In genomic region chr7:79282051-79282694, GRCh38 we compare ENCODE assay signal across 8 cellular contexts.
A peak's percentile ranks its signal among the peaks of the same experiment; 100 is the strongest.
DNase-seq lines count a peak whose midpoint lies in the region; ATAC-seq and TF ChIP-seq lines count a peak whose summit lies in the region.

No MANE protein-coding gene starts in this region.

- in situ Hi-C loops in G401 (cut with HindIII; ENCODE audit: low sequenced_read_pairs), result no loop called here

- peak overlapping the region; percentile 89 for H3K27ac Mint-ChIP-seq in osteocyte (ENCODE audit: unreplicated experiment)
- no peak overlapping the region for H3K27ac Mint-ChIP-seq in stimulated activated memory B cell treated with anti-CD40 and anti-IgM and Interleukin-4, amounts not matched to agents 10 μg/mL and 1 μg/mL and 100 μg/mL, for 72 hours

- H3K36me3 Mint-ChIP-seq in osteocyte (ENCODE audit: unreplicated experiment), result no peaks in the 10 kb centered on the region
- no peaks in the 10 kb centered on the region for H3K36me3 Mint-ChIP-seq in stimulated activated memory B cell treated with anti-CD40 and anti-IgM and Interleukin-4, amounts not matched to agents 10 μg/mL and 1 μg/mL and 100 μg/mL, for 72 hours

- TF ChIP-seq CTCF in epithelial cell of esophagus (IDR thresholded peaks at IDR 0.05; ENCODE audit: insufficient read depth, low read depth, low read length, missing control alignments) (peak; percentile 62), osteocyte (IDR thresholded peaks at IDR 0.05) (peak; percentile 69)

- H3K4me3 Mint-ChIP-seq in osteocyte (ENCODE audit: unreplicated experiment), result peak overlapping the region; percentile 53
- no peak overlapping the region for H3K4me3 Mint-ChIP-seq in stimulated activated memory B cell treated with anti-CD40 and anti-IgM and Interleukin-4, amounts not matched to agents 10 μg/mL and 1 μg/mL and 100 μg/mL, for 72 hours

- peaks cover 40% of the 10 kb centered on the region for H3K4me1 Mint-ChIP-seq in osteocyte (ENCODE audit: unreplicated experiment)
- no peaks in the 10 kb centered on the region for H3K4me1 Mint-ChIP-seq in stimulated activated memory B cell treated with anti-CD40 and anti-IgM and Interleukin-4, amounts not matched to agents 10 μg/mL and 1 μg/mL and 100 μg/mL, for 72 hours

- H3K9me3 Mint-ChIP-seq in osteocyte (ENCODE audit: unreplicated experiment), result no peaks in the 10 kb centered on the region
- H3K9me3 Mint-ChIP-seq in stimulated activated memory B cell treated with anti-CD40 and anti-IgM and Interleukin-4, amounts not matched to agents 10 μg/mL and 1 μg/mL and 100 μg/mL, for 72 hours, result no peaks in the 10 kb centered on the region

- H3K4me3 ChIP-seq in epithelial cell of esophagus (ENCODE audit: low read length), result no peak overlapping the region

- ATAC-seq in HG02759 (IDR thresholded peaks at IDR 0.05; ENCODE audit: unreplicated experiment) (no peak), GM18873 (IDR thresholded peaks at IDR 0.05; ENCODE audit: low FRiP score, unreplicated experiment) (no peak)
- ATAC-seq in stimulated activated memory B cell treated with anti-CD40 and anti-IgM and Interleukin-4, amounts not matched to agents 10 μg/mL and 1 μg/mL and 100 μg/mL, for 72 hours, result no peak

- DNase-seq in G401 (ENCODE audit: low spot score), result peak; percentile 87
- DNase-seq in NCI-H82 treated with DMSO at 0.1 percent for 48 hours (lab: John Stamatoyannopoulos, UW; ENCODE audit: unreplicated experiment), result peak; percentile 20
- DNase-seq in epithelial cell of esophagus (ENCODE audit: low read depth), result peak; percentile 75
- DNase-seq in osteocyte (ENCODE audit: extremely low spot score, unreplicated experiment), result no peak
- DNase-seq in central memory CD4-positive, alpha-beta T cell, result no peak

- no peaks in the 10 kb centered on the region for H3K27me3 Mint-ChIP-seq in osteocyte (ENCODE audit: unreplicated experiment)
- no peaks in the 10 kb centered on the region for H3K27me3 Mint-ChIP-seq in stimulated activated memory B cell treated with anti-CD40 and anti-IgM and Interleukin-4, amounts not matched to agents 10 μg/mL and 1 μg/mL and 100 μg/mL, for 72 hours

Comparison
In these comparisons a context has a peak if more than half of its experiments do, and no peak if none do; other contexts are left out.
1. DNase-seq: peak in G401 (single experiment), NCI-H82 treated with DMSO at 0.1 percent for 48 hours (single experiment) and epithelial cell of esophagus (single experiment); none in osteocyte (single experiment) and central memory CD4-positive, alpha-beta T cell (single experiment).